In genomic region chr13:21045101-21045500, GRCh38 we compare ENCODE assay signal across 1 cellular context.
TF ChIP-seq lines count a peak whose summit lies in the region.

No MANE protein-coding gene starts in this region.

TF ChIP-seq in endothelial cell of umbilical vein, 7 proteins besides CTCF, POLR2A, EP300 and RAD21:
- no peak for TF ChIP-seq POLR2AphosphoS5 (IDR thresholded peaks at IDR 0.05; ENCODE audit: insufficient read depth, low read depth, low read length)
- TF ChIP-seq EZH2 (IDR thresholded peaks at IDR 0.05; ENCODE audit: borderline replicate concordance, low read depth, low read length, severe bottlenecking) = no peak
- TF ChIP-seq FOS (IDR thresholded peaks at IDR 0.05; ENCODE audit: borderline replicate concordance, insufficient read depth, low read length) = no peak
- no peak for TF ChIP-seq GATA2 (IDR thresholded peaks at IDR 0.05; ENCODE audit: insufficient read depth, insufficient read length, low read depth, low read length)
- TF ChIP-seq JUN (IDR thresholded peaks at IDR 0.05; ENCODE audit: borderline replicate concordance, insufficient read depth, insufficient read length, low read depth) = no peak
- no peak for TF ChIP-seq MYC (IDR thresholded peaks at IDR 0.05; ENCODE audit: low read depth, low read length)
- TF ChIP-seq MAX (IDR thresholded peaks at IDR 0.05; ENCODE audit: insufficient read depth, insufficient read length) = no peak
